Comparison of ENCODE assay signal across 21 cellular contexts in genomic region chr1:108458661-108459060, GRCh38. TPM values are rescaled to one million over a fixed set of nuclear protein-coding genes. Genes with fewer than 3 reads are reported as not detected.
"Had no signal": no experiment of that assay in that cellular context is flagged by ENCODE, and none has a peak within 500 bp of the region (broad histone marks: within the 10 kb centered on the region; RNA-seq: fewer than 3 reads in every experiment).

No MANE protein-coding gene starts in this region.

RNA-seq across cellular contexts. Expression of gene NBPF6, which starts 8.5 kb away (rescaled TPM):
- total RNA-seq: kidney, left lung, liver, lower lobe of right lung, mammary epithelial cell, mucosa of gallbladder, omental fat pad, progenitor cell of endocrine pancreas, pulmonary artery endothelial cell, renal cortical epithelial cell, right atrium auricular region, right lobe of liver, skeletal muscle tissue, smooth muscle cell, temporal lobe, ureter, uterus had no signal
- polyA plus RNA-seq: immature natural killer cell; liver; mammary epithelial cell; naive thymus-derived CD8-positive, alpha-beta T cell; neural cell; ovary; smooth muscle cell had no signal
